ENCODE assay signal across 15 cellular contexts in genomic region chr5:131194725-131195124, GRCh38. TPM values are rescaled to one million over a fixed set of nuclear protein-coding genes. Genes with fewer than 3 reads are reported as not detected.
A peak's percentile ranks its signal among the peaks of the same experiment; 100 is the strongest.
DNase-seq lines count a peak whose midpoint lies in the region; ATAC-seq, FAIRE-seq and TF ChIP-seq lines count a peak whose summit lies in the region.
"Had no signal": no experiment of that assay in that cellular context is flagged by ENCODE, and none has a peak within 500 bp of the region (broad histone marks: within the 10 kb centered on the region; RNA-seq: fewer than 3 reads in every experiment).

No MANE protein-coding gene starts in this region.

- H3K4me1 ChIP-seq in GM23338 (ENCODE audit: insufficient read depth) (no peaks in the 10 kb centered on the region; the same call in 1 of the 2 replicates), mucosa of descending colon (ENCODE audit: low read depth) (peaks cover 4% of the 10 kb centered on the region), small intestine (ENCODE audit: control insufficient read depth in 2 of 2, insufficient read depth in 1 of 2, low read depth in 1 of 2, low read length in 1 of 2) (no peaks in the 10 kb centered on the region)

- no peaks in the 10 kb centered on the region for H3K36me3 ChIP-seq in GM23338 (ENCODE audit: insufficient read depth)
- no peaks in the 10 kb centered on the region for H3K36me3 ChIP-seq in mucosa of descending colon (ENCODE audit: low read depth)
- H3K36me3 ChIP-seq in small intestine (ENCODE audit: control insufficient read depth in 2 of 2, insufficient read depth in 2 of 2, low read length in 2 of 2): peaks cover 0 to 1% of the 10 kb centered on the region in 2 donors

- intact Hi-C loops in mucosa of descending colon (cut with DNase I, micrococcal nuclease): no loop called here

- H3K36me3 Mint-ChIP-seq in GM23338 (ENCODE audit: low read depth): no peaks in the 10 kb centered on the region
- H3K36me3 Mint-ChIP-seq in activated T-helper 17 cell treated with anti-CD3 and anti-CD28 coated beads, Interleukin-2, amount 50 U/mL, for 72 hours (ENCODE audit: low read depth): peaks cover 8% of the 10 kb centered on the region

- no peak overlapping the region for H2AFZ ChIP-seq in GM23338

- no peaks in the 10 kb centered on the region for H3K9me2 ChIP-seq in GM23338 (ENCODE audit: insufficient read depth)

- TF ChIP-seq CTCF in GM23338 (conservative IDR thresholded peaks at IDR 0.05; ENCODE audit: low read depth in 2 of 2) (no peak), VCaP (conservative IDR thresholded peaks at IDR 0.05) (no peak), mucosa of descending colon (IDR thresholded peaks at IDR 0.05) (no peak)

- no peaks in the 10 kb centered on the region for H3K79me2 ChIP-seq in GM23338 (replicated peaks; ENCODE audit: insufficient read depth)

- ATAC-seq in GM23338 (no peak), mucosa of descending colon (peak; percentile 90), HG03378 (IDR thresholded peaks at IDR 0.05; ENCODE audit: unreplicated experiment) (no peak)
- ATAC-seq in activated T-helper 17 cell treated with anti-CD3 and anti-CD28 coated beads, Interleukin-2, amount 50 U/mL, for 72 hours (replicated peaks): no peak
- ATAC-seq: HCT116 had no signal

- DNase-seq in GM23338 (ENCODE audit: low spot score) (no peak), mucosa of descending colon (peak in 2 of 3 donors; percentile 37 to 42), small intestine (peak; percentile 30), iPS-NIHi11 (ENCODE audit: low spot score) (no peak)
- DNase-seq: ACHN; Calu3; CD4-positive, CD25-positive, alpha-beta regulatory T cell; DMS 273 treated with DMSO at 0.1 percent for 48 hours had no signal

- no peak overlapping the region for H3K4me3 Mint-ChIP-seq in GM23338
- no peak overlapping the region for H3K4me3 Mint-ChIP-seq in activated T-helper 17 cell treated with anti-CD3 and anti-CD28 coated beads, Interleukin-2, amount 50 U/mL, for 72 hours
- H3K4me3 Mint-ChIP-seq: CD4-positive, CD25-positive, alpha-beta regulatory T cell had no signal

- peaks cover 3% of the 10 kb centered on the region for H3K27me3 Mint-ChIP-seq in GM23338 (ENCODE audit: insufficient read depth, low read depth, poor library complexity)
- no peaks in the 10 kb centered on the region for H3K27me3 Mint-ChIP-seq in activated T-helper 17 cell treated with anti-CD3 and anti-CD28 coated beads, Interleukin-2, amount 50 U/mL, for 72 hours
- H3K27me3 Mint-ChIP-seq: CD4-positive, CD25-positive, alpha-beta regulatory T cell had no signal

- no peak for FAIRE-seq in small intestine (lab: Jason Lieb, UNC)
- FAIRE-seq: H54 had no signal

- H3K27ac ChIP-seq in GM23338 (ENCODE audit: low read depth): 0 out of 2 replicates have a peak overlapping the region, but pooled peaks have one; percentile 68
- H3K27ac ChIP-seq in VCaP: peak overlapping the region; percentile 49
- H3K27ac ChIP-seq in small intestine (ENCODE audit: low read depth in 1 of 2, low read length in 1 of 2): no peak overlapping the region
- H3K27ac ChIP-seq: BLaER1 treated with 17β-estradiol and CSF1 and Interleukin-3, amounts not matched to agents 10 nM and 100 nM; HL-60 had no signal

- H3K27me3 ChIP-seq in GM23338 (ENCODE audit: insufficient read depth) (no peaks in the 10 kb centered on the region), small intestine (ENCODE audit: control insufficient read depth in 2 of 2, insufficient read depth in 2 of 2, low read length in 2 of 2) (no peaks in the 10 kb centered on the region)
- H3K27me3 ChIP-seq: BLaER1 treated with 17β-estradiol and CSF1 and Interleukin-3, amounts not matched to agents 10 nM and 100 nM had no signal

- H4K20me1 ChIP-seq in GM23338 (replicated peaks; ENCODE audit: insufficient read depth): no peaks in the 10 kb centered on the region
- H4K20me1 ChIP-seq: BLaER1 treated with 17β-estradiol and CSF1 and Interleukin-3, amounts not matched to agents 10 nM and 100 nM had no signal

- 14 to 71% (median 36%) methylated on average over 5 of the region's 5 CpGs for WGBS in small intestine, 3 donors

- H3F3A ChIP-seq in GM23338 (replicated peaks; ENCODE audit: low read depth): no peaks in the 10 kb centered on the region

- H3K9me3 Mint-ChIP-seq in GM23338: no peaks in the 10 kb centered on the region
- H3K9me3 Mint-ChIP-seq in activated T-helper 17 cell treated with anti-CD3 and anti-CD28 coated beads, Interleukin-2, amount 50 U/mL, for 72 hours: no peaks in the 10 kb centered on the region
- H3K9me3 Mint-ChIP-seq: CD4-positive, CD25-positive, alpha-beta regulatory T cell had no signal

- peaks cover 11% of the 10 kb centered on the region; the same call in 2 of the 3 replicates for H3K4me1 Mint-ChIP-seq in GM23338
- no peaks in the 10 kb centered on the region for H3K4me1 Mint-ChIP-seq in activated T-helper 17 cell treated with anti-CD3 and anti-CD28 coated beads, Interleukin-2, amount 50 U/mL, for 72 hours

- H3K4me3 ChIP-seq in GM23338 (no peak overlapping the region), mucosa of descending colon (no peak overlapping the region), small intestine (ENCODE audit: low read depth in 1 of 2, low read length in 2 of 2) (no peak overlapping the region)
- H3K4me3 ChIP-seq: BLaER1 treated with 17β-estradiol and CSF1 and Interleukin-3, amounts not matched to agents 10 nM and 100 nM had no signal

- H3K9me3 ChIP-seq in mucosa of descending colon (no peaks in the 10 kb centered on the region), small intestine (ENCODE audit: control insufficient read depth, low read depth) (no peaks in the 10 kb centered on the region)
- H3K9me3 ChIP-seq: BLaER1 treated with 17β-estradiol and CSF1 and Interleukin-3, amounts not matched to agents 10 nM and 100 nM had no signal

- no peak overlapping the region for H3K4me2 ChIP-seq in GM23338
- H3K4me2 ChIP-seq: BLaER1 treated with 17β-estradiol and CSF1 and Interleukin-3, amounts not matched to agents 10 nM and 100 nM had no signal

- no peak overlapping the region for H3K27ac Mint-ChIP-seq in GM23338
- H3K27ac Mint-ChIP-seq in activated T-helper 17 cell treated with anti-CD3 and anti-CD28 coated beads, Interleukin-2, amount 50 U/mL, for 72 hours: no peak overlapping the region

TF ChIP-seq in GM23338, 12 proteins besides CTCF, POLR2A, EP300 and RAD21 (continues in another document):
- TF ChIP-seq EZH2phosphoT487 (IDR thresholded peaks at IDR 0.05; ENCODE audit: unreplicated experiment): no peak

RNA-seq across cellular contexts. Expression of gene LYRM7, which starts 24.0 kb away (rescaled TPM):
- 11.3 and 38.4 TPM in 2 replicates for total RNA-seq in GM23338 (2014; rRNA removed; shearing (Covaris generic))
- polyA plus RNA-seq in GM23338 (2016; fragmentation: Nextera tagmentation; extraction: Ambion mirVana): 24.2 and 34.8 TPM in 2 replicates
- 10 to 100 TPM; 11.2 to 12.9 (median 11.7) TPM for total RNA-seq in mucosa of descending colon
- polyA plus RNA-seq in small intestine: 1 to 10 TPM; 5.1 to 7.4 (median 7.0) TPM
- 10 to 100 TPM; 14.2 to 19.9 TPM for total RNA-seq in activated T-helper 17 cell treated with anti-CD3 and anti-CD28 coated beads, Interleukin-2, amount 50 U/mL, for 72 hours

RNA-seq across cellular contexts. Expression of gene HINT1, which starts 29.7 kb away (rescaled TPM):
- 165 and 171 TPM in 2 replicates for total RNA-seq in GM23338 (2014; rRNA removed; shearing (Covaris generic))
- polyA plus RNA-seq in GM23338 (2016; fragmentation: Nextera tagmentation; extraction: Ambion mirVana) (608 and 687 TPM in 2 replicates), small intestine (100 to 1,000 TPM; 458 to 495 (median 495) TPM)
- 100 to 1,000 TPM; 223 to 289 (median 275) TPM for total RNA-seq in mucosa of descending colon
- total RNA-seq in activated T-helper 17 cell treated with anti-CD3 and anti-CD28 coated beads, Interleukin-2, amount 50 U/mL, for 72 hours: 100 to 1,000 TPM; 316 to 358 TPM

Comparison
In these comparisons a context has a peak if more than half of its experiments do, and no peak if none do; other contexts are left out.
1. DNase-seq: peak in mucosa of descending colon (2 of 3) and small intestine (single experiment); none in GM23338 (single experiment) and iPS-NIHi11 (single experiment).
2. H3K27ac ChIP-seq: peak in GM23338 (single experiment) and VCaP (single experiment); none in small intestine (0 of 2).